8 cellular contexts compared by ENCODE assay signal in the genomic region with DNA sequence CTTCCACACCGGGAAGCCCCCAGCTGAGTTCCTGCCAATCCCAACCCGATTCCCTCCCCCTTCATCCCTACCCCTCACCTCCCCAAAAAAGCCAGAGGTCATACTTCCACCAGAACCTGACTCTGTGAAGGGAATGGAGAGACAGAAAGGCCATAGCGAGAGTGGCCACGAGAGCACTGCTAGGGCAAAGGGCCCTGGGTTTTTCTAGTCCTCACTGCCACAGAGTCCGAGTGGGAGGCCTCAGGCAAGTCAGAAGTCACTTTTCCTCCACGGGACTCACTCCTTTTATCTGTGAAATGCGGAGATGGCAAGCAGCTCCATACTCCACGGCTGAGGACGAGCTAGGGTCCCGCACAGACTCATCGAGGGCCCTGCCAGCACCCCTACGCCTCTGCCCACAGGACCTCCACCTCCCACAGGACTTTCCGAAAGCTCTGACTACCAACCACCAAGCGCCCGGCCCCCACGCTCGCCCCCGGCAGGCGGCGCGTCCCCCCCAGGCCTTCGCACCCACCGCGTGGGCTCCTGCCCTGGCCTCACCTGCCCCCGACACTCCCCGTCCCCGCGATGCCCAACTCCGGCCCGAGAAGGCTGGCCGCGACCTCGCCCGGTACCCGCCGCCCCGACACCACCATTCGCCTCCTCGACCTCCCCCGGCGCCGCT. TPM values are rescaled to one million over a fixed set of nuclear protein-coding genes. Genes with fewer than 3 reads are reported as not detected.
A peak's percentile ranks its signal among the peaks of the same experiment; 100 is the strongest.
DNase-seq lines count a peak whose midpoint lies in the region; ATAC-seq and TF ChIP-seq lines count a peak whose summit lies in the region.

No MANE protein-coding gene starts in this region.

- peaks cover 71% of the 10 kb centered on the region for H3K4me1 Mint-ChIP-seq in CD14-positive monocyte
- peaks cover 43% of the 10 kb centered on the region for H3K4me1 Mint-ChIP-seq in endodermal cell

- H3K9me3 ChIP-seq in endodermal cell (ENCODE audit: control insufficient read depth, low read length) (no peaks in the 10 kb centered on the region), mucosa of stomach (ENCODE audit: control insufficient read depth, low read length) (no peaks in the 10 kb centered on the region)

- H3K4me3 ChIP-seq in endodermal cell (ENCODE audit: low read length) (peak overlapping the region; percentile 94), mucosa of stomach (ENCODE audit: low read length) (peak overlapping the region; percentile 60)

- H3K27me3 Mint-ChIP-seq in CD14-positive monocyte (ENCODE audit: low read depth in 3 of 3) (peaks cover 0 to 5% (median 1%) of the 10 kb centered on the region in 3 donors), endodermal cell (ENCODE audit: insufficient read depth) (no peaks in the 10 kb centered on the region)

- DNase-seq in CD14-positive monocyte (ENCODE audit: low spot score) (no peak), LHCN-M2 (ENCODE audit: low read depth) (peak; percentile 29), endodermal cell (peak; percentile 68), NCI-H2107 treated with DMSO at 0.1 percent for 48 hours (lab: John Stamatoyannopoulos, UW; ENCODE audit: unreplicated experiment) (no peak)
- peak; percentile 23 to 31 (median 24) for DNase-seq in activated CD8-positive, alpha-beta memory T cell treated with anti-CD3 and anti-CD28 coated beads for 48 hours (ENCODE audit: low read depth in 2 of 3, low spot score in 2 of 3)
- peak; percentile 70 to 72 for DNase-seq in stimulated activated CD8-positive, alpha-beta memory T cell treated with anti-CD3 and anti-CD28 coated beads, Interleukin-7, amount 100 ng/mL, for 4 hours (ENCODE audit: low read depth in 2 of 2)

- H3K9me3 Mint-ChIP-seq in CD14-positive monocyte = peaks cover 0 to 2% (median 0%) of the 10 kb centered on the region in 7 donors
- no peaks in the 10 kb centered on the region for H3K9me3 Mint-ChIP-seq in endodermal cell

- H3K36me3 Mint-ChIP-seq in CD14-positive monocyte (peaks cover 20 to 24% of the 10 kb centered on the region in 2 donors), endodermal cell (ENCODE audit: low read depth) (peaks cover 15% of the 10 kb centered on the region)

- 0 to 1% methylated on average over 5 to 42 of the region's 42 CpGs for WGBS in endodermal cell (ENCODE audit: insufficient coverage in 1 of 2, insufficient read length in 1 of 2), 2 experiments

- TF ChIP-seq CTCF in CD14-positive monocyte (IDR thresholded peaks at IDR 0.05) (peak; percentile 32), endodermal cell (conservative IDR thresholded peaks at IDR 0.05) (peak; percentile 39)

- no peak overlapping the region for H3K27ac ChIP-seq in endodermal cell (ENCODE audit: low read depth, low read length)

- intact Hi-C loops in CD14-positive monocyte (cut with micrococcal nuclease) = loop anchor here (5.0 kb wide), 4 partner anchors 41 to 616 kb away; no protein-coding TSS in a partner anchor

- peak; percentile 6 for ATAC-seq in GM21390 (IDR thresholded peaks at IDR 0.05; ENCODE audit: unreplicated experiment)

- peak overlapping the region; percentile 84 to 97 (median 94) for H3K27ac Mint-ChIP-seq in CD14-positive monocyte
- H3K27ac Mint-ChIP-seq in endodermal cell = peak overlapping the region; percentile 85

- H3K4me3 Mint-ChIP-seq in CD14-positive monocyte = peak overlapping the region; percentile 92 to 97
- peak overlapping the region; percentile 85 for H3K4me3 Mint-ChIP-seq in endodermal cell

- H3K9ac ChIP-seq in endodermal cell (ENCODE audit: extremely low read depth, low read length, poor library complexity, severe bottlenecking) (peak overlapping the region; percentile 83), mucosa of stomach (ENCODE audit: low read length) (peak overlapping the region; percentile 87)

- H3K36me3 ChIP-seq in endodermal cell (ENCODE audit: control insufficient read depth, insufficient read depth, low read length) (peaks cover 9% of the 10 kb centered on the region), mucosa of stomach (ENCODE audit: control insufficient read depth, insufficient read depth, low read length) (no peaks in the 10 kb centered on the region)

- H3K27me3 ChIP-seq in endodermal cell (ENCODE audit: control insufficient read depth, insufficient read depth, low read length, poor library complexity, severe bottlenecking) (no peaks in the 10 kb centered on the region), mucosa of stomach (ENCODE audit: control insufficient read depth, insufficient read depth, low read length) (no peaks in the 10 kb centered on the region)

- H3K4me1 ChIP-seq in endodermal cell (ENCODE audit: control insufficient read depth, insufficient read depth, low read length) (peaks cover 5% of the 10 kb centered on the region), mucosa of stomach (ENCODE audit: control insufficient read depth, insufficient read depth, low read length) (peaks cover 26% of the 10 kb centered on the region)

RNA-seq across cellular contexts. Expression of a gene that starts 0.8 kb away (rescaled TPM):
- polyA plus RNA-seq in CD14-positive monocyte = 1 to 10 TPM; 4.7 to 5.2 TPM
- 169 and 175 TPM in 2 replicates for total RNA-seq in LHCN-M2 (2014; rRNA removed)
- 22.9 TPM for polyA plus RNA-seq in LHCN-M2 (2012)
- 100 to 1,000 TPM in 1 of 2 donors, 10 to 100 TPM in 1; 99.7 to 125 TPM for total RNA-seq in endodermal cell
- polyA plus RNA-seq in endodermal cell (2013, experiment 1 of 2) = 53.3 TPM
- polyA plus RNA-seq in endodermal cell (2013, experiment 2 of 2) = 55.0 TPM

Comparison
In these comparisons a context has a peak if more than half of its experiments do, and no peak if none do; other contexts are left out.
1. DNase-seq: peak in LHCN-M2 (single experiment), activated CD8-positive, alpha-beta memory T cell treated with anti-CD3 and anti-CD28 coated beads for 48 hours (3 of 3), endodermal cell (single experiment) and stimulated activated CD8-positive, alpha-beta memory T cell treated with anti-CD3 and anti-CD28 coated beads, Interleukin-7, amount 100 ng/mL, for 4 hours (2 of 2); none in CD14-positive monocyte (single experiment) and NCI-H2107 treated with DMSO at 0.1 percent for 48 hours (single experiment).